18 cellular contexts compared by ENCODE assay signal in genomic region chr11:96448225-96448624, GRCh38. TPM values are rescaled to one million over a fixed set of nuclear protein-coding genes. Genes with fewer than 3 reads are reported as not detected.
A peak's percentile ranks its signal among the peaks of the same experiment; 100 is the strongest.
DNase-seq lines count a peak whose midpoint lies in the region; ATAC-seq and TF ChIP-seq lines count a peak whose summit lies in the region.
"Had no signal": no experiment of that assay in that cellular context is flagged by ENCODE, and none has a peak within 500 bp of the region (broad histone marks: within the 10 kb centered on the region; RNA-seq: fewer than 3 reads in every experiment).

No MANE protein-coding gene starts in this region.

- H3K36me3 Mint-ChIP-seq in glutamatergic neuron (ENCODE audit: unreplicated experiment): no peaks in the 10 kb centered on the region
- H3K36me3 Mint-ChIP-seq: CD4-positive, CD25-positive, alpha-beta regulatory T cell; CD8-positive, alpha-beta memory T cell; IgD-negative memory B cell had no signal

- TF ChIP-seq CTCF in left ventricle myocardium inferior (IDR thresholded peaks at IDR 0.05; ENCODE audit: borderline replicate concordance): no peak
- no peak for TF ChIP-seq CTCF in glutamatergic neuron (IDR thresholded peaks at IDR 0.05; ENCODE audit: partially characterized antibody, unreplicated experiment)

- no peaks in the 10 kb centered on the region for H3K27me3 Mint-ChIP-seq in glutamatergic neuron (ENCODE audit: unreplicated experiment)

- H3K9me3 ChIP-seq in left ventricle myocardium inferior (replicated peaks): no peaks in the 10 kb centered on the region

- H3K4me3 Mint-ChIP-seq in glutamatergic neuron (ENCODE audit: unreplicated experiment): no peak overlapping the region
- H3K4me3 Mint-ChIP-seq: B cell; CD4-positive, CD25-positive, alpha-beta regulatory T cell; CD8-positive, alpha-beta memory T cell; IgD-negative memory B cell had no signal

- peaks cover 13% of the 10 kb centered on the region for H3K27me3 ChIP-seq in left ventricle myocardium inferior (ENCODE audit: low read depth)

- H3K9me3 Mint-ChIP-seq in glutamatergic neuron (ENCODE audit: unreplicated experiment): no peaks in the 10 kb centered on the region
- H3K9me3 Mint-ChIP-seq: CD8-positive, alpha-beta memory T cell; IgD-negative memory B cell had no signal

- H3K36me3 ChIP-seq in left ventricle myocardium inferior: no peaks in the 10 kb centered on the region

- no peak for DNase-seq in left ventricle myocardium superior
- no peak for DNase-seq in left ventricle myocardium inferior
- peak; percentile 85 for DNase-seq in SK-N-DZ (ENCODE audit: low spot score)
- DNase-seq in glutamatergic neuron: no peak
- no peak for DNase-seq in DMS153 treated with DMSO at 0.1 percent for 48 hours (lab: John Stamatoyannopoulos, UW; ENCODE audit: unreplicated experiment)
- no peak for DNase-seq in cerebellum (ENCODE audit: low spot score)
- DNase-seq in OCI-M2 (lab: John Stamatoyannopoulos, UW; ENCODE audit: unreplicated experiment): no peak
- DNase-seq: C1 segment of cervical spinal cord; CD4-positive, CD25-positive, alpha-beta regulatory T cell; CD8-positive, alpha-beta memory T cell; COR-L47; DMS79; GDM1; GM23248; HCEC 1CT had no signal

- H3K4me3 ChIP-seq in left ventricle myocardium inferior: no peak overlapping the region
- H3K4me3 ChIP-seq: GM23248 had no signal

- peak overlapping the region; percentile 21 for H3K27ac Mint-ChIP-seq in glutamatergic neuron (ENCODE audit: unreplicated experiment)
- H3K27ac Mint-ChIP-seq: B cell, IgD-negative memory B cell had no signal

- no peak overlapping the region for H3K27ac ChIP-seq in left ventricle myocardium inferior (replicated peaks)
- H3K27ac ChIP-seq: GM23248 had no signal

- H3K4me1 ChIP-seq in left ventricle myocardium inferior: peaks cover 12% of the 10 kb centered on the region

- peak; percentile 43 for ATAC-seq in left ventricle myocardium superior
- ATAC-seq: HepG2 had no signal

- peaks cover 15% of the 10 kb centered on the region for H3K4me1 Mint-ChIP-seq in glutamatergic neuron (ENCODE audit: low read depth, unreplicated experiment)
- H3K4me1 Mint-ChIP-seq: B cell; CD4-positive, CD25-positive, alpha-beta regulatory T cell; CD8-positive, alpha-beta memory T cell; IgD-negative memory B cell had no signal

- intact Hi-C loops in left ventricle myocardium superior (cut with micrococcal nuclease): no loop called here
- intact Hi-C loops in left ventricle myocardium inferior (cut with micrococcal nuclease): no loop called here

RNA-seq across cellular contexts. Expression of gene JRKL, which starts 58.4 kb away (rescaled TPM):
- 5.5 TPM for total RNA-seq in left ventricle myocardium superior
- total RNA-seq in left ventricle myocardium inferior: 6.3 TPM
- polyA plus RNA-seq in SK-N-DZ (2014; cell fraction: cytosol; rRNA removed): 2.8 and 3.0 TPM in 2 replicates
- 3.3 and 7.7 TPM in 2 replicates for polyA plus RNA-seq in SK-N-DZ (2014; cell fraction: nucleus; rRNA removed)
- 7.8 TPM for total RNA-seq in glutamatergic neuron (ENCODE audit: unreplicated experiment)
- total RNA-seq in cerebellum: 9.0 TPM

RNA-seq across cellular contexts. Expression of gene CCDC82, which starts 58.5 kb away (rescaled TPM):
- 14.1 TPM for total RNA-seq in left ventricle myocardium superior
- total RNA-seq in left ventricle myocardium inferior: 15.9 TPM
- 14.0 and 16.4 TPM in 2 replicates for polyA plus RNA-seq in SK-N-DZ (2014; cell fraction: cytosol; rRNA removed)
- 38.6 and 56.4 TPM in 2 replicates for polyA plus RNA-seq in SK-N-DZ (2014; cell fraction: nucleus; rRNA removed)
- total RNA-seq in glutamatergic neuron (ENCODE audit: unreplicated experiment): 56.3 TPM
- 77.3 TPM for total RNA-seq in cerebellum
